8 cellular contexts compared by ENCODE assay signal in genomic region chrX:40154853-40155616, GRCh38. TPM values are rescaled to one million over a fixed set of nuclear protein-coding genes. Genes with fewer than 3 reads are reported as not detected.
A peak's percentile ranks its signal among the peaks of the same experiment; 100 is the strongest.
DNase-seq lines count a peak whose midpoint lies in the region; ATAC-seq lines count a peak whose summit lies in the region.

No MANE protein-coding gene starts in this region.

- H3K36me3 Mint-ChIP-seq in activated T-cell treated with anti-CD3 and anti-CD28 coated beads, Interleukin-2, amount 50 U/mL, for 72 hours (ENCODE audit: insufficient read depth in 2 of 2) = no peaks in the 10 kb centered on the region

- H3K4me1 Mint-ChIP-seq in activated T-cell treated with anti-CD3 and anti-CD28 coated beads, Interleukin-2, amount 50 U/mL, for 72 hours (ENCODE audit: low read depth) = peaks cover 19% of the 10 kb centered on the region

- H3K27ac Mint-ChIP-seq in activated T-cell treated with anti-CD3 and anti-CD28 coated beads, Interleukin-2, amount 50 U/mL, for 72 hours = no peak overlapping the region

- peaks cover 17% of the 10 kb centered on the region for H3K27me3 Mint-ChIP-seq in activated T-cell treated with anti-CD3 and anti-CD28 coated beads, Interleukin-2, amount 50 U/mL, for 72 hours (ENCODE audit: low read depth)

- peak in 1 of 2 donors; percentile 6 for ATAC-seq in activated T-cell treated with anti-CD3 and anti-CD28 coated beads, Interleukin-2, amount 50 U/mL, for 72 hours (replicated peaks in 1 of 2)
- ATAC-seq in Right ventricle myocardium superior (ENCODE audit: poor library complexity) = peak; percentile 65
- ATAC-seq in HG03045 (IDR thresholded peaks at IDR 0.05; ENCODE audit: unreplicated experiment) = no peak
- no peak for ATAC-seq in HG02884 (IDR thresholded peaks at IDR 0.05; ENCODE audit: unreplicated experiment)

- H3K9me3 Mint-ChIP-seq in activated T-cell treated with anti-CD3 and anti-CD28 coated beads, Interleukin-2, amount 50 U/mL, for 72 hours = no peaks in the 10 kb centered on the region

- peak overlapping the region; percentile 84 to 85 for H3K4me3 Mint-ChIP-seq in activated T-cell treated with anti-CD3 and anti-CD28 coated beads, Interleukin-2, amount 50 U/mL, for 72 hours

- DNase-seq in NCI-H2107 (lab: John Stamatoyannopoulos, UW) (peak; percentile 39), NCI-H2107 treated with DMSO at 0.1 percent for 48 hours (lab: John Stamatoyannopoulos, UW; ENCODE audit: unreplicated experiment) (no peak), NCI-H2196 treated with DMSO at 0.1 percent for 48 hours (lab: John Stamatoyannopoulos, UW; ENCODE audit: unreplicated experiment) (peak; percentile 30), Right ventricle myocardium superior (peak; percentile 82), posterior vena cava (ENCODE audit: low spot score) (peak; percentile 93)
- no peak for DNase-seq in activated T-cell treated with anti-CD3 and anti-CD28 coated beads, Interleukin-2, amount 50 U/mL, for 72 hours

- intact Hi-C loops in Right ventricle myocardium superior (cut with DNase I) = loop anchor here (5.0 to 10.0 kb wide), 4 partner anchors 58 to 420 kb away; partner anchors contain the start of gene BCOR
- intact Hi-C loops in posterior vena cava (cut with DNase I) = loop anchor here (10.0 kb wide), 5 partner anchors 50 to 420 kb away; no protein-coding TSS in a partner anchor

RNA-seq across cellular contexts. Expression of gene BCOR, which starts 57.3 kb away (rescaled TPM):
- 10 to 100 TPM; 53.5 to 65.5 TPM for total RNA-seq in activated T-cell treated with anti-CD3 and anti-CD28 coated beads, Interleukin-2, amount 50 U/mL, for 72 hours
- total RNA-seq in Right ventricle myocardium superior (14.0 TPM), posterior vena cava (10 to 100 TPM; 22.8 to 23.7 TPM)

Comparison
In these comparisons a context has a peak if more than half of its experiments do, and no peak if none do; other contexts are left out.
1. DNase-seq: peak in NCI-H2107 (single experiment), NCI-H2196 treated with DMSO at 0.1 percent for 48 hours (single experiment), Right ventricle myocardium superior (single experiment) and posterior vena cava (single experiment); none in NCI-H2107 treated with DMSO at 0.1 percent for 48 hours (single experiment) and activated T-cell treated with anti-CD3 and anti-CD28 coated beads, Interleukin-2, amount 50 U/mL, for 72 hours (0 of 2).